In the genomic region with DNA sequence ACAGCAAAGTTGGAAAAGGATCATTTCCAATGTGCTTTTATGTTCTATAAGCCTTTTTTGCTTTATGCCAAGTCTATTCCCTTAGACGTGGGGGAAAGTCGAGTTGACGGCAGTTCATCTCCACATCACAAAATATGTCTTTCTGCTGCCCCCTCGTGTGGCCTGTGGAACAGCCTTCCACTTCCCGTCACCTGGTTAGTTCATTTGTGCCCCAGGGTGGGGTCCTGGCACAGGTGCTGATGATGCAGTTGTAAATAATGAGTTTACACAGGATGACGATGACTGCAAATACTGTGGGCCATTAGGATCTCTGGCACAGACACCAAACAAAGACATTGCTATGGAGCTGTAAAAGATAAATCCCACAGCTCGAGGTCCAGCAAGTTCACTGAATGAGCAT, we compare ENCODE assay signal across 13 cellular contexts. TPM values are rescaled to one million over a fixed set of nuclear protein-coding genes. Genes with fewer than 3 reads are reported as not detected.
DNase-seq lines count a peak whose midpoint lies in the region; ATAC-seq, FAIRE-seq and TF ChIP-seq lines count a peak whose summit lies in the region.
"Had no signal": no experiment of that assay in that cellular context is flagged by ENCODE, and none has a peak within 500 bp of the region (broad histone marks: within the 10 kb centered on the region; RNA-seq: fewer than 3 reads in every experiment).

No MANE protein-coding gene starts in this region.

- no peaks in the 10 kb centered on the region for H3K9me3 ChIP-seq in PC-9 (ENCODE audit: insufficient read depth, low read depth)
- H3K9me3 ChIP-seq: tibial nerve had no signal

- intact Hi-C loops in PC-9 (cut with micrococcal nuclease; ENCODE audit: unreplicated experiment) = no loop called here
- intact Hi-C loops in Right ventricle myocardium superior (cut with DNase I) = no loop called here

- H2AFZ ChIP-seq in PC-9 = no peak overlapping the region

- BruUV-seq in PC-9 (replicated peaks; lab: Mats Ljungman, UMichigan) = no TSS peak

- no peak for ATAC-seq in Right ventricle myocardium superior (ENCODE audit: poor library complexity)
- ATAC-seq: WTC11 had no signal

- H3K36me3 ChIP-seq in PC-9 (ENCODE audit: low read depth) = no peaks in the 10 kb centered on the region
- H3K36me3 ChIP-seq: tibial nerve had no signal

- H4K20me1 ChIP-seq in PC-9 (ENCODE audit: insufficient read depth) = no peaks in the 10 kb centered on the region

- DNase-seq in COLO668 (lab: John Stamatoyannopoulos, UW; ENCODE audit: unreplicated experiment) (peak; percentile 97), NAMALWA (ENCODE audit: low spot score) (peak; percentile 8), PC-9 (peak; percentile 17 to 46), islet precursor cell (peak; percentile 60), Right ventricle myocardium superior (no peak), RCC 7860 (ENCODE audit: low spot score) (no peak), UCSD-AML1 (lab: John Stamatoyannopoulos, UW; ENCODE audit: unreplicated experiment) (no peak)
- no peak for DNase-seq in activated CD8-positive, alpha-beta memory T cell treated with anti-CD3 and anti-CD28 coated beads for 24 hours
- DNase-seq: CD4-positive, CD25-positive, alpha-beta regulatory T cell; NCI-H524; nephron progenitor cell had no signal

- no peak for FAIRE-seq in RCC 7860 (lab: Jason Lieb, UNC)

- peaks cover 3% of the 10 kb centered on the region for H3K4me1 ChIP-seq in PC-9 (replicated peaks; ENCODE audit: insufficient read depth)
- H3K4me1 ChIP-seq: tibial nerve had no signal

- no peak overlapping the region for H3K4me3 ChIP-seq in PC-9
- H3K4me3 ChIP-seq: tibial nerve had no signal

- no peak overlapping the region for H3K27ac ChIP-seq in PC-9
- H3K27ac ChIP-seq: tibial nerve had no signal

- no peaks in the 10 kb centered on the region for H3K9me2 ChIP-seq in PC-9 (ENCODE audit: insufficient read depth)

- H3K4me2 ChIP-seq in PC-9 = no peak overlapping the region

- no peaks in the 10 kb centered on the region; the same call in 1 of the 2 replicates for H3F3A ChIP-seq in PC-9 (ENCODE audit: insufficient read depth, low read depth)

- no peak for TF ChIP-seq CTCF in PC-9 (conservative IDR thresholded peaks at IDR 0.05)

- POLR2A ChIA-PET in PC-9 (lab: Charles Lee; ENCODE audit: unreplicated experiment) = no interaction called here

- CTCF ChIA-PET in PC-9 (lab: Charles Lee) = interaction anchor here (0.6 kb wide), 2 partner anchors 10 to 74 kb away, joined by 5 read pairs; a partner anchor contains a TSS

- H3K27me3 ChIP-seq in PC-9 (ENCODE audit: insufficient read depth, low read depth) = no peaks in the 10 kb centered on the region

- H3K79me2 ChIP-seq in PC-9 (ENCODE audit: low read depth) = no peaks in the 10 kb centered on the region

RNA-seq across cellular contexts. Expression of a gene that starts 10.0 kb away (rescaled TPM):
- total RNA-seq in PC-9 (2021) (8.5 and 9.7 TPM in 2 replicates), Right ventricle myocardium superior (3.0 TPM)

RNA-seq across cellular contexts. Expression of a gene that starts 51.2 kb away (rescaled TPM):
- total RNA-seq in PC-9 (2021) = not detected in 2 replicates
- not detected for total RNA-seq in Right ventricle myocardium superior
- total RNA-seq: CD4-positive, CD25-positive, alpha-beta regulatory T cell; tibial nerve; WTC11 had no signal

RNA-seq across cellular contexts. Expression of a gene that starts 57.1 kb away (rescaled TPM):
- total RNA-seq in PC-9 (2021) (not detected in 2 replicates), Right ventricle myocardium superior (not detected)
- total RNA-seq: CD4-positive, CD25-positive, alpha-beta regulatory T cell; tibial nerve; WTC11 had no signal

Comparison
In these comparisons a context has a peak if more than half of its experiments do, and no peak if none do; other contexts are left out.
1. DNase-seq: peak in COLO668 (single experiment), NAMALWA (single experiment), PC-9 (2 of 2) and islet precursor cell (single experiment); none in Right ventricle myocardium superior (single experiment), RCC 7860 (single experiment), activated CD8-positive, alpha-beta memory T cell treated with anti-CD3 and anti-CD28 coated beads for 24 hours (single experiment) and UCSD-AML1 (single experiment).